In genomic region chr18:57807336-57808117, GRCh38 we compare ENCODE assay signal across 10 cellular contexts. TPM values are rescaled to one million over a fixed set of nuclear protein-coding genes. Genes with fewer than 3 reads are reported as not detected.
DNase-seq lines count a peak whose midpoint lies in the region; ATAC-seq and TF ChIP-seq lines count a peak whose summit lies in the region.
"Had no signal": no experiment of that assay in that cellular context is flagged by ENCODE, and none has a peak within 500 bp of the region (broad histone marks: within the 10 kb centered on the region; RNA-seq: fewer than 3 reads in every experiment).

No MANE protein-coding gene starts in this region.

- H3K27ac Mint-ChIP-seq in activated CD8-positive, alpha-beta T cell treated with anti-CD3 and anti-CD28 coated beads for 36 hours = no peak overlapping the region

- ATAC-seq in left ventricle myocardium superior (no peak), lower lobe of right lung (no peak), aorta (ENCODE audit: low FRiP score) (no peak), HG03196 (IDR thresholded peaks at IDR 0.05; ENCODE audit: unreplicated experiment) (no peak)
- no peak for ATAC-seq in activated CD8-positive, alpha-beta T cell treated with anti-CD3 and anti-CD28 coated beads for 36 hours

- H3K9me3 Mint-ChIP-seq in activated CD8-positive, alpha-beta T cell treated with anti-CD3 and anti-CD28 coated beads for 36 hours = peaks cover 5% of the 10 kb centered on the region

- H3K4me1 ChIP-seq in left ventricle myocardium inferior (peaks cover 52% of the 10 kb centered on the region), lower lobe of right lung (peaks cover 16% of the 10 kb centered on the region), aorta (ENCODE audit: control insufficient read depth in 1 of 2, insufficient read depth in 2 of 2, low read length in 2 of 2) (no peaks in the 10 kb centered on the region)

- 0 to 3% methylated on average over 2 of the region's 2 CpGs for WGBS in aorta, 2 donors

- DNase-seq in left ventricle myocardium inferior (no peak), left ventricle myocardium superior (no peak), brain microvascular endothelial cell (no peak), lower lobe of right lung (no peak), aorta (no peak)
- no peak for DNase-seq in activated CD8-positive, alpha-beta memory T cell treated with anti-CD3 and anti-CD28 coated beads, Interleukin-2, amount 50 U/mL, for 48 hours
- no peak for DNase-seq in activated CD8-positive, alpha-beta T cell treated with anti-CD3 and anti-CD28 coated beads for 36 hours
- DNase-seq: H7, NCI-H524 treated with DMSO at 0.1 percent for 48 hours had no signal

- intact Hi-C loops in left ventricle myocardium inferior (cut with micrococcal nuclease) (no loop called here), left ventricle myocardium superior (cut with micrococcal nuclease) (no loop called here), lower lobe of right lung (cut with DNase I) (no loop called here), aorta (cut with DNase I) (no loop called here)
- intact Hi-C loops in activated CD8-positive, alpha-beta T cell treated with anti-CD3 and anti-CD28 coated beads for 36 hours (cut with micrococcal nuclease) = no loop called here

- H3K36me3 ChIP-seq in left ventricle myocardium inferior = no peaks in the 10 kb centered on the region
- H3K36me3 ChIP-seq in brain microvascular endothelial cell (replicated peaks) = no peaks in the 10 kb centered on the region
- no peaks in the 10 kb centered on the region for H3K36me3 ChIP-seq in lower lobe of right lung
- no peaks in the 10 kb centered on the region for H3K36me3 ChIP-seq in aorta (ENCODE audit: control insufficient read depth in 1 of 2, insufficient read depth in 2 of 2, low read length in 1 of 2)

- H3K36me3 Mint-ChIP-seq in activated CD8-positive, alpha-beta T cell treated with anti-CD3 and anti-CD28 coated beads for 36 hours (ENCODE audit: low read depth) = peaks cover 5% of the 10 kb centered on the region

- H3K27me3 ChIP-seq in left ventricle myocardium inferior (ENCODE audit: low read depth) (no peaks in the 10 kb centered on the region), brain microvascular endothelial cell (replicated peaks) (no peaks in the 10 kb centered on the region), lower lobe of right lung (ENCODE audit: low read depth) (peaks cover 9% of the 10 kb centered on the region), aorta (ENCODE audit: control insufficient read depth in 1 of 2, insufficient read depth in 2 of 2, low read length in 1 of 2) (no peaks in the 10 kb centered on the region)

- in situ Hi-C loops in brain microvascular endothelial cell (cut with HindIII; ENCODE audit: low pct_ligation_motif_present, low sequenced_read_pairs) = no loop called here

- no peaks in the 10 kb centered on the region for H3K4me1 Mint-ChIP-seq in activated CD8-positive, alpha-beta T cell treated with anti-CD3 and anti-CD28 coated beads for 36 hours (ENCODE audit: low read depth)

- peaks cover 22% of the 10 kb centered on the region for H3K27me3 Mint-ChIP-seq in activated CD8-positive, alpha-beta T cell treated with anti-CD3 and anti-CD28 coated beads for 36 hours

- H3K9me3 ChIP-seq in left ventricle myocardium inferior (replicated peaks) (peaks cover 14% of the 10 kb centered on the region), lower lobe of right lung (peaks cover 6% of the 10 kb centered on the region), aorta (ENCODE audit: control insufficient read depth, low read length) (no peaks in the 10 kb centered on the region)

- CTCF ChIA-PET in activated CD8-positive, alpha-beta T cell treated with anti-CD3 and anti-CD28 coated beads for 36 hours (lab: Charles Lee) = no interaction called here

- POLR2A ChIA-PET in activated CD8-positive, alpha-beta T cell treated with anti-CD3 and anti-CD28 coated beads for 36 hours (lab: Charles Lee) = interaction anchor here (0.6 kb wide), 1 partner anchor 177 kb away, joined by 3 read pairs; no protein-coding TSS in a partner anchor

- no peak overlapping the region for H3K4me3 ChIP-seq in left ventricle myocardium inferior
- H3K4me3 ChIP-seq in brain microvascular endothelial cell (ENCODE audit: low read depth, low read length) = no peak overlapping the region
- no peak overlapping the region for H3K4me3 ChIP-seq in lower lobe of right lung
- H3K4me3 ChIP-seq in aorta (ENCODE audit: low read length in 2 of 2) = no peak overlapping the region

- TF ChIP-seq CTCF in left ventricle myocardium inferior (IDR thresholded peaks at IDR 0.05; ENCODE audit: borderline replicate concordance) = no peak
- TF ChIP-seq CTCF in brain microvascular endothelial cell (IDR thresholded peaks at IDR 0.05; ENCODE audit: low read depth, low read length, missing control alignments) = no peak
- TF ChIP-seq CTCF in lower lobe of right lung (IDR thresholded peaks at IDR 0.05) = no peak
- no peak for TF ChIP-seq CTCF in activated CD8-positive, alpha-beta T cell treated with anti-CD3 and anti-CD28 coated beads for 36 hours (IDR thresholded peaks at IDR 0.05)

- peak overlapping the region; percentile 69 for H3K27ac ChIP-seq in left ventricle myocardium inferior (replicated peaks)
- H3K27ac ChIP-seq in brain microvascular endothelial cell = peak overlapping the region; percentile 63
- H3K27ac ChIP-seq in lower lobe of right lung = peak overlapping the region; percentile 54
- H3K27ac ChIP-seq in aorta (ENCODE audit: low read depth in 1 of 2, low read length in 2 of 2) = peak overlapping the region; percentile 71 to 76

- no peak overlapping the region for H3K4me3 Mint-ChIP-seq in activated CD8-positive, alpha-beta T cell treated with anti-CD3 and anti-CD28 coated beads for 36 hours

RNA-seq across cellular contexts. Expression of gene ATP8B1, which starts 4.4 kb away (rescaled TPM):
- total RNA-seq in left ventricle myocardium inferior (8.6 TPM), left ventricle myocardium superior (4.0 TPM), lower lobe of right lung (27.2 TPM), aorta (100 to 1,000 TPM in 1 of 2 donors, 10 to 100 TPM in 1; 76.5 to 101 TPM)
- 10 to 100 TPM; 11.6 to 33.1 TPM for polyA plus RNA-seq in aorta
- under 1 TPM; 0.18 to 0.38 TPM for total RNA-seq in activated CD8-positive, alpha-beta T cell treated with anti-CD3 and anti-CD28 coated beads for 36 hours
